In genomic region chr14:38469156-38469555, GRCh38 we compare ENCODE assay signal across 17 cellular contexts.
"Had no signal": no experiment of that assay in that cellular context is flagged by ENCODE, and none has a peak within 500 bp of the region (broad histone marks: within the 10 kb centered on the region; RNA-seq: fewer than 3 reads in every experiment).

No MANE protein-coding gene starts in this region.

- H3K27me3 ChIP-seq: adrenal gland, body of pancreas, pancreas, thyroid gland had no signal

- H3K36me3 ChIP-seq: adrenal gland, pancreas, thyroid gland had no signal

- H3K36me3 Mint-ChIP-seq: activated naive CD4-positive, alpha-beta T cell treated with anti-CD3 and anti-CD28 coated beads, Interleukin-2, amount 10 ng/mL, durations not matched to agents 7 days and 5 days; WTC11 had no signal

- H3K27ac Mint-ChIP-seq: activated CD8-positive, alpha-beta T cell treated with anti-CD3 and anti-CD28 coated beads, Interleukin-2, amount 10 ng/mL, durations not matched to agents 7 days and 5 days; activated naive CD4-positive, alpha-beta T cell treated with anti-CD3 and anti-CD28 coated beads, Interleukin-2, amount 10 ng/mL, durations not matched to agents 7 days and 5 days; activated T-helper 2 cell treated with anti-CD3 and anti-CD28 coated beads, Interferon-gamma antibody, Interleukin-2, Interleukin-4, amounts not matched to agents 10 μg/mL and 5 μg/mL and 100 μg/mL, durations not matched to agents 14 hours and 24 hours and 36 hours; endodermal cell; T-helper 1 cell treated with Interleukin-12 subunit alpha and Interleukin-12 subunit beta and Interleukin-4 antibody, amounts not matched to agents 30 μg/mL and 1 μg/mL, for 36 hours; WTC11 had no signal

- H3K4me1 ChIP-seq: adrenal gland, body of pancreas, pancreas, thyroid gland had no signal

- FAIRE-seq: pancreas, urothelium cell line had no signal

- DNase-seq: activated CD4-positive, alpha-beta T cell treated with anti-CD3 and anti-CD28 coated beads for 48 hours; activated CD8-positive, alpha-beta T cell treated with anti-CD3 and anti-CD28 coated beads, Interleukin-2, amount 10 ng/mL, durations not matched to agents 7 days and 5 days; activated naive CD4-positive, alpha-beta T cell treated with anti-CD3 and anti-CD28 coated beads, Interleukin-2, amount 10 ng/mL, durations not matched to agents 7 days and 5 days; adrenal gland; body of pancreas; endodermal cell; erythroblast; kidney; left ventricle myocardium superior; pancreas; thyroid gland had no signal

- ATAC-seq: activated CD8-positive, alpha-beta T cell treated with anti-CD3 and anti-CD28 coated beads, Interleukin-2, amount 10 ng/mL, durations not matched to agents 7 days and 5 days; body of pancreas; left ventricle myocardium superior; pancreas; WTC11 had no signal

- H3K4me3 ChIP-seq: adrenal gland, body of pancreas, pancreas, smooth muscle cell, thyroid gland had no signal

- H3K27ac ChIP-seq: adrenal gland, body of pancreas, pancreas, thyroid gland had no signal

- H3K4me1 Mint-ChIP-seq: activated naive CD4-positive, alpha-beta T cell treated with anti-CD3 and anti-CD28 coated beads, Interleukin-2, amount 10 ng/mL, durations not matched to agents 7 days and 5 days; endodermal cell; neural crest cell; WTC11 had no signal

- H3K9me3 ChIP-seq: adrenal gland, body of pancreas, pancreas, thyroid gland had no signal

- H3K4me3 Mint-ChIP-seq: activated CD8-positive, alpha-beta T cell treated with anti-CD3 and anti-CD28 coated beads, Interleukin-2, amount 10 ng/mL, durations not matched to agents 7 days and 5 days; activated naive CD4-positive, alpha-beta T cell treated with anti-CD3 and anti-CD28 coated beads, Interleukin-2, amount 10 ng/mL, durations not matched to agents 7 days and 5 days; endodermal cell; neural crest cell; T-helper 1 cell treated with Interleukin-12 subunit alpha and Interleukin-12 subunit beta and Interleukin-4 antibody, amounts not matched to agents 30 μg/mL and 1 μg/mL, for 36 hours; WTC11 had no signal

- H3K27me3 Mint-ChIP-seq: activated naive CD4-positive, alpha-beta T cell treated with anti-CD3 and anti-CD28 coated beads, Interleukin-2, amount 10 ng/mL, durations not matched to agents 7 days and 5 days had no signal

- H3K4me2 ChIP-seq: smooth muscle cell had no signal
